Comparison of ENCODE assay signal across 14 cellular contexts in the genomic region with DNA sequence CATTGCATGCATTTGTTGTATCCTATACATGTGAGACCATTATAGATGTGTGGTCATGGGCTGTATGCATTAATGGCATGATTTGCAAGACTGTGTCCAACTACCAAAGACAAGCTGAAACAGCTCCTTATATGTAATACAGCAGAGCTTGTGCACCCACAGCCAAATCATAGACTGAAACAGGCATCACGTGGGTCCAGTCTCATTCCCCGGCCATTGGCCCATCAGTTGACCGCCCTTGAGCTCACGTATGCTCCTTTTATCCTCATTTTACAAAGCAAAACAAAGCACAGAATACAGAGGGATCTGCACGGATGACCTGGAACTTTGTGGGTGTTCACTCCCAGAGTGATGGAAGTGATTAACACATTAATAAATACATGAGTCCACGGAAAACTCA.
DNase-seq lines count a peak whose midpoint lies in the region; ATAC-seq and TF ChIP-seq lines count a peak whose summit lies in the region.
"Had no signal": no experiment of that assay in that cellular context is flagged by ENCODE, and none has a peak within 500 bp of the region (broad histone marks: within the 10 kb centered on the region; RNA-seq: fewer than 3 reads in every experiment).

No MANE protein-coding gene starts in this region.

- H3K4me3 ChIP-seq in esophagus squamous epithelium (no peak overlapping the region), neural progenitor cell (no peak overlapping the region), PC-3 (ENCODE audit: low read length) (no peak overlapping the region), osteoblast (ENCODE audit: insufficient read depth, low read length) (no peak overlapping the region)
- H3K4me3 ChIP-seq: HAP-1 had no signal

- H3K9me3 ChIP-seq in esophagus squamous epithelium (no peaks in the 10 kb centered on the region), neural progenitor cell (ENCODE audit: low read depth) (no peaks in the 10 kb centered on the region), PC-3 (ENCODE audit: low read length) (no peaks in the 10 kb centered on the region), osteoblast (ENCODE audit: low read depth, low read length) (no peaks in the 10 kb centered on the region)
- H3K9me3 ChIP-seq: HAP-1 had no signal

- H3K4me1 ChIP-seq in esophagus squamous epithelium (peaks cover 0 to 56% (median 21%) of the 10 kb centered on the region in 3 donors), neural progenitor cell (peaks cover 37% of the 10 kb centered on the region), PC-3 (ENCODE audit: insufficient read depth, low read length) (peaks cover 15% of the 10 kb centered on the region), osteoblast (ENCODE audit: insufficient read depth, low read length) (no peaks in the 10 kb centered on the region)

- CTCF ChIA-PET in PC-3 (lab: Charles Lee): no interaction called here

- no peak overlapping the region for H3K9ac ChIP-seq in neural progenitor cell
- H3K9ac ChIP-seq in PC-3 (ENCODE audit: low read length): no peak overlapping the region

- H3K27ac ChIP-seq in esophagus squamous epithelium (peak overlapping the region in 3 of 4 donors; percentile 16 to 83 (median 81)), neural progenitor cell (no peak overlapping the region), PC-3 (ENCODE audit: low read length) (no peak overlapping the region), osteoblast (ENCODE audit: low read depth, low read length) (no peak overlapping the region)

- H3K27me3 Mint-ChIP-seq in IgD-negative memory B cell (peaks cover 25% of the 10 kb centered on the region), neural progenitor cell (ENCODE audit: insufficient read depth, low read depth) (peaks cover 5% of the 10 kb centered on the region), type B pancreatic cell (peaks cover 9% of the 10 kb centered on the region)

- no peaks in the 10 kb centered on the region for H3K9me3 Mint-ChIP-seq in IgD-negative memory B cell
- H3K9me3 Mint-ChIP-seq in neural progenitor cell: no peaks in the 10 kb centered on the region
- H3K9me3 Mint-ChIP-seq in type B pancreatic cell: no peaks in the 10 kb centered on the region
- H3K9me3 Mint-ChIP-seq in stimulated activated effector memory CD8-positive, alpha-beta T cell treated with anti-CD3 and anti-CD28 coated beads, Interleukin-12 subunit alpha, Interleukin-12 subunit beta, amount 100 ng/mL, for 72 hours: no peaks in the 10 kb centered on the region

- H3K27ac Mint-ChIP-seq in IgD-negative memory B cell: peak overlapping the region in 2 of 3 donors; percentile 21 to 47
- H3K27ac Mint-ChIP-seq in neural progenitor cell: peak overlapping the region; percentile 65
- no peak overlapping the region for H3K27ac Mint-ChIP-seq in type B pancreatic cell
- H3K27ac Mint-ChIP-seq in stimulated activated effector memory CD8-positive, alpha-beta T cell treated with anti-CD3 and anti-CD28 coated beads, Interleukin-12 subunit alpha, Interleukin-12 subunit beta, amount 100 ng/mL, for 72 hours: no peak overlapping the region
- H3K27ac Mint-ChIP-seq: B cell had no signal

- H3K36me3 Mint-ChIP-seq in IgD-negative memory B cell (no peaks in the 10 kb centered on the region), neural progenitor cell (peaks cover 2% of the 10 kb centered on the region), type B pancreatic cell (peaks cover 4% of the 10 kb centered on the region)
- H3K36me3 Mint-ChIP-seq in stimulated activated effector memory CD8-positive, alpha-beta T cell treated with anti-CD3 and anti-CD28 coated beads, Interleukin-12 subunit alpha, Interleukin-12 subunit beta, amount 100 ng/mL, for 72 hours: no peaks in the 10 kb centered on the region

- H3K36me3 ChIP-seq in esophagus squamous epithelium: no peaks in the 10 kb centered on the region
- no peaks in the 10 kb centered on the region for H3K36me3 ChIP-seq in neural progenitor cell
- H3K36me3 ChIP-seq in PC-3 (ENCODE audit: low read depth, low read length): no peaks in the 10 kb centered on the region
- no peaks in the 10 kb centered on the region for H3K36me3 ChIP-seq in osteoblast (ENCODE audit: insufficient read depth, low read length)
- H3K36me3 ChIP-seq: HAP-1 had no signal

- H3K4me2 ChIP-seq in neural progenitor cell (no peak overlapping the region), PC-3 (ENCODE audit: low read length) (no peak overlapping the region), osteoblast (ENCODE audit: insufficient read depth, low read length) (no peak overlapping the region)

- no peak overlapping the region for H2AFZ ChIP-seq in neural progenitor cell (replicated peaks)
- H2AFZ ChIP-seq in PC-3 (ENCODE audit: low read length): no peak overlapping the region
- no peak overlapping the region for H2AFZ ChIP-seq in osteoblast (ENCODE audit: low read length)

- POLR2A ChIA-PET in PC-3 (lab: Charles Lee; ENCODE audit: unreplicated experiment): no interaction called here

- no peak overlapping the region for H3K4me3 Mint-ChIP-seq in IgD-negative memory B cell
- no peak overlapping the region for H3K4me3 Mint-ChIP-seq in neural progenitor cell
- H3K4me3 Mint-ChIP-seq in type B pancreatic cell: peak overlapping the region; percentile 17
- no peak overlapping the region for H3K4me3 Mint-ChIP-seq in stimulated activated effector memory CD8-positive, alpha-beta T cell treated with anti-CD3 and anti-CD28 coated beads, Interleukin-12 subunit alpha, Interleukin-12 subunit beta, amount 100 ng/mL, for 72 hours

- H3K79me2 ChIP-seq in neural progenitor cell (ENCODE audit: low read depth) (peaks cover 48% of the 10 kb centered on the region), PC-3 (ENCODE audit: low read length) (no peaks in the 10 kb centered on the region), osteoblast (ENCODE audit: insufficient read depth, low read length) (no peaks in the 10 kb centered on the region)

- peaks cover 0 to 69% (median 0%) of the 10 kb centered on the region in 4 donors for H3K27me3 ChIP-seq in esophagus squamous epithelium
- no peaks in the 10 kb centered on the region for H3K27me3 ChIP-seq in neural progenitor cell
- H3K27me3 ChIP-seq in PC-3 (ENCODE audit: low read length): peaks cover 11% of the 10 kb centered on the region; the same call in 1 of the 2 replicates
- peaks cover 59% of the 10 kb centered on the region for H3K27me3 ChIP-seq in osteoblast (ENCODE audit: insufficient read depth, low read length)

- DNase-seq in esophagus squamous epithelium (lab: John Stamatoyannopoulos, UW) (no peak), neural progenitor cell (ENCODE audit: low spot score) (no peak), type B pancreatic cell (ENCODE audit: extremely low spot score, unreplicated experiment) (no peak), PC-3 (no peak), osteoblast (ENCODE audit: insufficient read length, low spot score, missing footprints) (no peak)
- DNase-seq in stimulated activated effector memory CD8-positive, alpha-beta T cell treated with anti-CD3 and anti-CD28 coated beads, Interleukin-12 subunit alpha, Interleukin-12 subunit beta, amount 100 ng/mL, for 72 hours (ENCODE audit: low spot score in 2 of 2): no peak
- DNase-seq: DMS53, GF-D8, GOT3 had no signal

- 65 to 76% methylated on average over 5 to 6 of the region's 6 CpGs for WGBS in esophagus squamous epithelium, 2 donors

- TF ChIP-seq CTCF in esophagus squamous epithelium (IDR thresholded peaks at IDR 0.05) (no peak), neural progenitor cell (IDR thresholded peaks at IDR 0.05) (no peak), type B pancreatic cell (conservative IDR thresholded peaks at IDR 0.05) (no peak), PC-3 (conservative IDR thresholded peaks at IDR 0.05; ENCODE audit: low read depth, low read length) (no peak), osteoblast (IDR thresholded peaks at IDR 0.05; ENCODE audit: extremely low read depth, low read depth, low read length) (no peak)

- TF ChIP-seq POLR2A in esophagus squamous epithelium (IDR thresholded peaks at IDR 0.05): no peak

- ATAC-seq in stimulated activated effector memory CD8-positive, alpha-beta T cell treated with anti-CD3 and anti-CD28 coated beads, Interleukin-12 subunit alpha, Interleukin-12 subunit beta, amount 100 ng/mL, for 72 hours: no peak
- ATAC-seq in PC-3: no peak
- ATAC-seq in HG02610 (IDR thresholded peaks at IDR 0.05; ENCODE audit: unreplicated experiment): no peak
- ATAC-seq: HepG2 had no signal

- intact Hi-C loops in esophagus squamous epithelium (cut with DNase I): no loop called here
- intact Hi-C loops in PC-3 (cut with micrococcal nuclease): no loop called here

- H4K20me1 ChIP-seq in neural progenitor cell (ENCODE audit: low read depth) (peaks cover 81% of the 10 kb centered on the region), PC-3 (ENCODE audit: low read length) (no peaks in the 10 kb centered on the region), osteoblast (ENCODE audit: insufficient read depth, low read length) (no peaks in the 10 kb centered on the region)

- no TSS peak for BruUV-seq in PC-3 (replicated peaks; lab: Mats Ljungman, UMichigan)

- no peaks in the 10 kb centered on the region for H3K9me2 ChIP-seq in PC-3 (replicated peaks; ENCODE audit: low read length)

- peaks cover 7% of the 10 kb centered on the region for H3F3A ChIP-seq in neural progenitor cell (ENCODE audit: low read depth)
- H3F3A ChIP-seq in PC-3 (ENCODE audit: low read length, unreplicated experiment): no peaks in the 10 kb centered on the region

- H3K4me1 Mint-ChIP-seq in IgD-negative memory B cell (peaks cover 15 to 38% (median 36%) of the 10 kb centered on the region in 3 donors), neural progenitor cell (peaks cover 89% of the 10 kb centered on the region), type B pancreatic cell (ENCODE audit: unreplicated experiment) (peaks cover 79% of the 10 kb centered on the region)
- H3K4me1 Mint-ChIP-seq in stimulated activated effector memory CD8-positive, alpha-beta T cell treated with anti-CD3 and anti-CD28 coated beads, Interleukin-12 subunit alpha, Interleukin-12 subunit beta, amount 100 ng/mL, for 72 hours: peaks cover 20% of the 10 kb centered on the region

Comparison
In these comparisons a context has a peak if more than half of its experiments do, and no peak if none do; other contexts are left out.
1. H3K27ac Mint-ChIP-seq: peak in IgD-negative memory B cell (2 of 3) and neural progenitor cell (single experiment); none in type B pancreatic cell (single experiment) and stimulated activated effector memory CD8-positive, alpha-beta T cell treated with anti-CD3 and anti-CD28 coated beads, Interleukin-12 subunit alpha, Interleukin-12 subunit beta, amount 100 ng/mL, for 72 hours (single experiment).
2. H3K27ac ChIP-seq: peak in esophagus squamous epithelium (3 of 4); none in neural progenitor cell (single experiment), PC-3 (single experiment) and osteoblast (single experiment).